1 cellular context compared by ENCODE assay signal in the genomic region with DNA sequence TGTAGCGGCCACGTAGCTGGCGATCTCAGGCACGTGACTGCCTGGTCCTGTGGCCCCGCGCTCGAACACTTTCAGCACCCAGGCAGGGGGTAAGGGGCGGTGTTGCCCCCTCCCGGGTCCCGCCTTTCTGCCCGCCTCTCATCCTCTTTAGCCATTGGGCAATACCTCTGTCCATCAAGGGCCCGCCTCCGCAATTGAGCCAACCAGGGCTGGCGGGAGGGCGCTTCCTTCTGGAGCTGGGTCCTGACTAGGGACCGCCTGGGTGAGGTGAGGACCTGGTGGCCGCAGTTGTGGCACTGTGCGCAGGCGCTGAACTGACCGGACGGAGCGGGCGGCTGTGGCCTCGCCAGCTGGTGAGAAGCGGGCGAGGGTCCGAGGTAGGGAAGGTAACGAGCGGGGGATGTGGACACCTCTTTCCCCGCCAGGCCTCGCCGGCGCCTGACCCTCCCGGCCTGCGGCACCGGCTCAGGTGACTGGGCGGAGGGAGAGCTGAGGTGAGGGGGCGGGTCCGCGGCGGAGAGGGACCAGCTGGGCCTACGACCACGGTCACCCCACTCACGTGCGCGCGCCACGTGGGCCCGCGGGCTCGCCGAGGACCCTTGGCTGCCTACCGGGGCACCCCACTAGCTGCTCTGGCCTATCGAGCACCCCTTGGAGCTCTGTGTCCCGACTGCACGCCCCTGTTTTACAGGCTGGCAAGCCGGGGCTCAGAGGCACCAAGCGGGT.
TF ChIP-seq lines count a peak whose summit lies in the region.

A gene with protein sequence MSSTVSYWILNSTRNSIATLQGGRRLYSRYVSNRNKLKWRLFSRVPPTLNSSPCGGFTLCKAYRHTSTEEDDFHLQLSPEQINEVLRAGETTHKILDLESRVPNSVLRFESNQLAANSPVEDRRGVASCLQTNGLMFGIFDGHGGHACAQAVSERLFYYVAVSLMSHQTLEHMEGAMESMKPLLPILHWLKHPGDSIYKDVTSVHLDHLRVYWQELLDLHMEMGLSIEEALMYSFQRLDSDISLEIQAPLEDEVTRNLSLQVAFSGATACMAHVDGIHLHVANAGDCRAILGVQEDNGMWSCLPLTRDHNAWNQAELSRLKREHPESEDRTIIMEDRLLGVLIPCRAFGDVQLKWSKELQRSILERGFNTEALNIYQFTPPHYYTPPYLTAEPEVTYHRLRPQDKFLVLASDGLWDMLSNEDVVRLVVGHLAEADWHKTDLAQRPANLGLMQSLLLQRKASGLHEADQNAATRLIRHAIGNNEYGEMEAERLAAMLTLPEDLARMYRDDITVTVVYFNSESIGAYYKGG (plus strand): TSS at position 228 of the 726 bp plus-strand sequence. CDS start 3,770 bp downstream, outside the sequence.

TF ChIP-seq in K562, 482 proteins besides CTCF, POLR2A, EP300 and RAD21 (continued from another document and continues in another):
- TF ChIP-seq, protein P1, sequence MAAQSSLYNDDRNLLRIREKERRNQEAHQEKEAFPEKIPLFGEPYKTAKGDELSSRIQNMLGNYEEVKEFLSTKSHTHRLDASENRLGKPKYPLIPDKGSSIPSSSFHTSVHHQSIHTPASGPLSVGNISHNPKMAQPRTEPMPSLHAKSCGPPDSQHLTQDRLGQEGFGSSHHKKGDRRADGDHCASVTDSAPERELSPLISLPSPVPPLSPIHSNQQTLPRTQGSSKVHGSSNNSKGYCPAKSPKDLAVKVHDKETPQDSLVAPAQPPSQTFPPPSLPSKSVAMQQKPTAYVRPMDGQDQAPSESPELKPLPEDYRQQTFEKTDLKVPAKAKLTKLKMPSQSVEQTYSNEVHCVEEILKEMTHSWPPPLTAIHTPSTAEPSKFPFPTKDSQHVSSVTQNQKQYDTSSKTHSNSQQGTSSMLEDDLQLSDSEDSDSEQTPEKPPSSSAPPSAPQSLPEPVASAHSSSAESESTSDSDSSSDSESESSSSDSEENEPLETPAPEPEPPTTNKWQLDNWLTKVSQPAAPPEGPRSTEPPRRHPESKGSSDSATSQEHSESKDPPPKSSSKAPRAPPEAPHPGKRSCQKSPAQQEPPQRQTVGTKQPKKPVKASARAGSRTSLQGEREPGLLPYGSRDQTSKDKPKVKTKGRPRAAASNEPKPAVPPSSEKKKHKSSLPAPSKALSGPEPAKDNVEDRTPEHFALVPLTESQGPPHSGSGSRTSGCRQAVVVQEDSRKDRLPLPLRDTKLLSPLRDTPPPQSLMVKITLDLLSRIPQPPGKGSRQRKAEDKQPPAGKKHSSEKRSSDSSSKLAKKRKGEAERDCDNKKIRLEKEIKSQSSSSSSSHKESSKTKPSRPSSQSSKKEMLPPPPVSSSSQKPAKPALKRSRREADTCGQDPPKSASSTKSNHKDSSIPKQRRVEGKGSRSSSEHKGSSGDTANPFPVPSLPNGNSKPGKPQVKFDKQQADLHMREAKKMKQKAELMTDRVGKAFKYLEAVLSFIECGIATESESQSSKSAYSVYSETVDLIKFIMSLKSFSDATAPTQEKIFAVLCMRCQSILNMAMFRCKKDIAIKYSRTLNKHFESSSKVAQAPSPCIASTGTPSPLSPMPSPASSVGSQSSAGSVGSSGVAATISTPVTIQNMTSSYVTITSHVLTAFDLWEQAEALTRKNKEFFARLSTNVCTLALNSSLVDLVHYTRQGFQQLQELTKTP (IDR thresholded peaks at IDR 0.05; ENCODE audit: low read depth in 1 of 2, partially characterized antibody in 2 of 2) = no peak
- TF ChIP-seq FOXK2 (conservative IDR thresholded peaks at IDR 0.05 in 1 of 2, IDR thresholded peaks at IDR 0.05 in 1 of 2; ENCODE audit: low read depth in 2 of 2) (peak; percentile 24 to 27; a peak in 1 of 4 replicates), SMAD2 (IDR thresholded peaks at IDR 0.05; ENCODE audit: low read depth, low read length) (no peak), ZC3H8 (IDR thresholded peaks at IDR 0.05) (no peak), NR2C2 (CRISPR knock-in tag; IDR thresholded peaks at IDR 0.05) (peak; percentile 54), NR2C2 (tag; IDR thresholded peaks at IDR 0.05) (peak; percentile 48; the same call in 1 of the 2 replicates), KLF10 (CRISPR knock-in tag; IDR thresholded peaks at IDR 0.05) (no peak), NR4A1 (CRISPR knock-in tag; IDR thresholded peaks at IDR 0.05) (0 out of 2 replicates have a peak, but pooled peaks have one; percentile 12), NR4A1 (tag; IDR thresholded peaks at IDR 0.05) (0 out of 2 replicates have a peak, but pooled peaks have one; percentile 22), ZKSCAN1 (IDR thresholded peaks at IDR 0.05; ENCODE audit: low read depth, low read length) (no peak), XRCC4 (IDR thresholded peaks at IDR 0.05; ENCODE audit: extremely low read depth, insufficient read depth, insufficient read length) (no peak), PHF21A (IDR thresholded peaks at IDR 0.05; ENCODE audit: borderline replicate concordance, low read depth) (no peak), STAG1 (CRISPR knock-in tag; IDR thresholded peaks at IDR 0.05; ENCODE audit: borderline replicate concordance) (no peak), ELF4 (CRISPR knock-in tag; IDR thresholded peaks at IDR 0.05) (no peak), CSDE1 (IDR thresholded peaks at IDR 0.05) (no peak), GABPB1 (CRISPR knock-in tag; IDR thresholded peaks at IDR 0.05) (no peak), TAL1 (IDR thresholded peaks at IDR 0.05) (no peak), ZNF324 (CRISPR knock-in tag; IDR thresholded peaks at IDR 0.05) (no peak), KAT8 (IDR thresholded peaks at IDR 0.05; ENCODE audit: low read depth) (no peak), NCOA6 (IDR thresholded peaks at IDR 0.05) (peak; percentile 82), KDM4B (IDR thresholded peaks at IDR 0.05; ENCODE audit: borderline replicate concordance in 2 of 2, low read depth in 1 of 2) (peak in 1 of 2 experiments; percentile 51; a peak in 1 of 4 replicates), NUFIP1 (IDR thresholded peaks at IDR 0.05; ENCODE audit: partially characterized antibody) (no peak), ZFP36 (IDR thresholded peaks at IDR 0.05; ENCODE audit: low read depth, low read length, partially characterized antibody) (peak; percentile 2), TBP (optimal IDR thresholded peaks at IDR 0.05; ENCODE audit: low read depth, low read length) (peak; percentile 62), MAZ (CRISPR knock-in tag; conservative IDR thresholded peaks at IDR 0.05 in 1 of 2, IDR thresholded peaks at IDR 0.05 in 1 of 2) (peak; percentile 44 to 79), OTX1 (CRISPR knock-in tag; IDR thresholded peaks at IDR 0.05) (no peak), MAFG (tag; conservative IDR thresholded peaks at IDR 0.05) (no peak), NFIX (CRISPR knock-in tag; IDR thresholded peaks at IDR 0.05; ENCODE audit: low read depth) (no peak), ETS2 (tag; IDR thresholded peaks at IDR 0.05; ENCODE audit: borderline replicate concordance, poor library complexity, severe bottlenecking) (no peak), CBX3 (IDR thresholded peaks at IDR 0.05; ENCODE audit: borderline replicate concordance in 1 of 2, low read length in 2 of 2) (peak in 1 of 2 experiments; percentile 16; a peak in 1 of 3 replicates), ZNF384 (IDR thresholded peaks at IDR 0.05; ENCODE audit: low read depth, low read length) (peak; percentile 2; the same call in 1 of the 2 replicates), TCFL5 (CRISPR knock-in tag; conservative IDR thresholded peaks at IDR 0.05) (no peak), BRF1 (IDR thresholded peaks at IDR 0.05; ENCODE audit: borderline replicate concordance, extremely low read depth, insufficient read length) (no peak), ZNF140 (CRISPR knock-in tag; IDR thresholded peaks at IDR 0.05) (no peak), SMC3 (conservative IDR thresholded peaks at IDR 0.05; ENCODE audit: insufficient read depth, low read depth, low read length) (no peak), HMG20A (CRISPR knock-in tag; conservative IDR thresholded peaks at IDR 0.05) (no peak), DNMT1 (IDR thresholded peaks at IDR 0.05) (no peak), RBFOX2 (IDR thresholded peaks at IDR 0.05; ENCODE audit: low read depth, low read length) (peak; percentile 83), GTF2A2 (tag; IDR thresholded peaks at IDR 0.05) (no peak), ZNF707 (CRISPR knock-in tag; conservative IDR thresholded peaks at IDR 0.05) (no peak)
- TF ChIP-seq, protein P2, sequence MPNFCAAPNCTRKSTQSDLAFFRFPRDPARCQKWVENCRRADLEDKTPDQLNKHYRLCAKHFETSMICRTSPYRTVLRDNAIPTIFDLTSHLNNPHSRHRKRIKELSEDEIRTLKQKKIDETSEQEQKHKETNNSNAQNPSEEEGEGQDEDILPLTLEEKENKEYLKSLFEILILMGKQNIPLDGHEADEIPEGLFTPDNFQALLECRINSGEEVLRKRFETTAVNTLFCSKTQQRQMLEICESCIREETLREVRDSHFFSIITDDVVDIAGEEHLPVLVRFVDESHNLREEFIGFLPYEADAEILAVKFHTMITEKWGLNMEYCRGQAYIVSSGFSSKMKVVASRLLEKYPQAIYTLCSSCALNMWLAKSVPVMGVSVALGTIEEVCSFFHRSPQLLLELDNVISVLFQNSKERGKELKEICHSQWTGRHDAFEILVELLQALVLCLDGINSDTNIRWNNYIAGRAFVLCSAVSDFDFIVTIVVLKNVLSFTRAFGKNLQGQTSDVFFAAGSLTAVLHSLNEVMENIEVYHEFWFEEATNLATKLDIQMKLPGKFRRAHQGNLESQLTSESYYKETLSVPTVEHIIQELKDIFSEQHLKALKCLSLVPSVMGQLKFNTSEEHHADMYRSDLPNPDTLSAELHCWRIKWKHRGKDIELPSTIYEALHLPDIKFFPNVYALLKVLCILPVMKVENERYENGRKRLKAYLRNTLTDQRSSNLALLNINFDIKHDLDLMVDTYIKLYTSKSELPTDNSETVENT (CRISPR knock-in tag; IDR thresholded peaks at IDR 0.05) = no peak
- TF ChIP-seq, protein P3, sequence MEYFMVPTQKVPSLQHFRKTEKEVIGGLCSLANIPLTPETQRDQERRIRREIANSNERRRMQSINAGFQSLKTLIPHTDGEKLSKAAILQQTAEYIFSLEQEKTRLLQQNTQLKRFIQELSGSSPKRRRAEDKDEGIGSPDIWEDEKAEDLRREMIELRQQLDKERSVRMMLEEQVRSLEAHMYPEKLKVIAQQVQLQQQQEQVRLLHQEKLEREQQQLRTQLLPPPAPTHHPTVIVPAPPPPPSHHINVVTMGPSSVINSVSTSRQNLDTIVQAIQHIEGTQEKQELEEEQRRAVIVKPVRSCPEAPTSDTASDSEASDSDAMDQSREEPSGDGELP (CRISPR knock-in tag; IDR thresholded peaks at IDR 0.05; ENCODE audit: borderline replicate concordance) = peak; percentile 97
- TF ChIP-seq, protein P4, sequence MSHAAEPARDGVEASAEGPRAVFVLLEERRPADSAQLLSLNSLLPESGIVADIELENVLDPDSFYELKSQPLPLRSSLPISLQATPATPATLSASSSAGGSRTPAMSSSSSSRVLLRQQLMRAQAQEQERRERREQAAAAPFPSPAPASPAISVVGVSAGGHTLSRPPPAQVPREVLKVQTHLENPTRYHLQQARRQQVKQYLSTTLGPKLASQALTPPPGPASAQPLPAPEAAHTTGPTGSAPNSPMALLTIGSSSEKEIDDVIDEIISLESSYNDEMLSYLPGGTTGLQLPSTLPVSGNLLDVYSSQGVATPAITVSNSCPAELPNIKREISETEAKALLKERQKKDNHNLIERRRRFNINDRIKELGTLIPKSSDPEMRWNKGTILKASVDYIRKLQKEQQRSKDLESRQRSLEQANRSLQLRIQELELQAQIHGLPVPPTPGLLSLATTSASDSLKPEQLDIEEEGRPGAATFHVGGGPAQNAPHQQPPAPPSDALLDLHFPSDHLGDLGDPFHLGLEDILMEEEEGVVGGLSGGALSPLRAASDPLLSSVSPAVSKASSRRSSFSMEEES (CRISPR knock-in tag; IDR thresholded peaks at IDR 0.05) = peak; percentile 85
- TF ChIP-seq, protein P5, sequence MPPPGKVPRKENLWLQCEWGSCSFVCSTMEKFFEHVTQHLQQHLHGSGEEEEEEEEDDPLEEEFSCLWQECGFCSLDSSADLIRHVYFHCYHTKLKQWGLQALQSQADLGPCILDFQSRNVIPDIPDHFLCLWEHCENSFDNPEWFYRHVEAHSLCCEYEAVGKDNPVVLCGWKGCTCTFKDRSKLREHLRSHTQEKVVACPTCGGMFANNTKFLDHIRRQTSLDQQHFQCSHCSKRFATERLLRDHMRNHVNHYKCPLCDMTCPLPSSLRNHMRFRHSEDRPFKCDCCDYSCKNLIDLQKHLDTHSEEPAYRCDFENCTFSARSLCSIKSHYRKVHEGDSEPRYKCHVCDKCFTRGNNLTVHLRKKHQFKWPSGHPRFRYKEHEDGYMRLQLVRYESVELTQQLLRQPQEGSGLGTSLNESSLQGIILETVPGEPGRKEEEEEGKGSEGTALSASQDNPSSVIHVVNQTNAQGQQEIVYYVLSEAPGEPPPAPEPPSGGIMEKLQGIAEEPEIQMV (tag; conservative IDR thresholded peaks at IDR 0.05; ENCODE audit: low read depth) = no peak
- TF ChIP-seq, protein P6, sequence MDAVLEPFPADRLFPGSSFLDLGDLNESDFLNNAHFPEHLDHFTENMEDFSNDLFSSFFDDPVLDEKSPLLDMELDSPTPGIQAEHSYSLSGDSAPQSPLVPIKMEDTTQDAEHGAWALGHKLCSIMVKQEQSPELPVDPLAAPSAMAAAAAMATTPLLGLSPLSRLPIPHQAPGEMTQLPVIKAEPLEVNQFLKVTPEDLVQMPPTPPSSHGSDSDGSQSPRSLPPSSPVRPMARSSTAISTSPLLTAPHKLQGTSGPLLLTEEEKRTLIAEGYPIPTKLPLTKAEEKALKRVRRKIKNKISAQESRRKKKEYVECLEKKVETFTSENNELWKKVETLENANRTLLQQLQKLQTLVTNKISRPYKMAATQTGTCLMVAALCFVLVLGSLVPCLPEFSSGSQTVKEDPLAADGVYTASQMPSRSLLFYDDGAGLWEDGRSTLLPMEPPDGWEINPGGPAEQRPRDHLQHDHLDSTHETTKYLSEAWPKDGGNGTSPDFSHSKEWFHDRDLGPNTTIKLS (IDR thresholded peaks at IDR 0.05; ENCODE audit: borderline replicate concordance, low read depth) = peak; percentile 37; the same call in 1 of the 2 replicates
